In genomic region chr2:225052703-225053102, GRCh38 we compare ENCODE assay signal across 10 cellular contexts. TPM values are rescaled to one million over a fixed set of nuclear protein-coding genes. Genes with fewer than 3 reads are reported as not detected.
DNase-seq lines count a peak whose midpoint lies in the region; ATAC-seq, FAIRE-seq and TF ChIP-seq lines count a peak whose summit lies in the region.
"Had no signal": no experiment of that assay in that cellular context is flagged by ENCODE, and none has a peak within 500 bp of the region (broad histone marks: within the 10 kb centered on the region; RNA-seq: fewer than 3 reads in every experiment).

No MANE protein-coding gene starts in this region.

- in situ Hi-C loops in GM13977 (cut with MboI; ENCODE audit: low pct_unique_long_range_greater_than_20kb, low sequenced_read_pairs, unreplicated experiment) = no loop called here

- no peak overlapping the region for H3K27ac ChIP-seq in body of pancreas

- TF ChIP-seq CTCF in GM13977 (IDR thresholded peaks at IDR 0.05; ENCODE audit: extremely low read depth, insufficient read depth, missing control alignments) = no peak
- no peak for TF ChIP-seq CTCF in body of pancreas (IDR thresholded peaks at IDR 0.05)
- no peak for TF ChIP-seq CTCF in lower leg skin (IDR thresholded peaks at IDR 0.05)

- peak; percentile 55 for FAIRE-seq in GM18507 (lab: Jason Lieb, UNC)
- FAIRE-seq: bronchial epithelial cell had no signal

- intact Hi-C loops in body of pancreas (cut with DNase I) = no loop called here
- intact Hi-C loops in lower leg skin (cut with DNase I; ENCODE audit: low total_unique reads) = no loop called here

- no peaks in the 10 kb centered on the region for H3K27me3 Mint-ChIP-seq in activated naive CD8-positive, alpha-beta T cell treated with anti-CD3 and anti-CD28 coated beads, Interleukin-2, amount 50 U/mL, for 24 hours

- H3K9me3 Mint-ChIP-seq in activated naive CD8-positive, alpha-beta T cell treated with anti-CD3 and anti-CD28 coated beads, Interleukin-2, amount 50 U/mL, for 24 hours = no peaks in the 10 kb centered on the region
- H3K9me3 Mint-ChIP-seq: stimulated activated memory B cell treated with anti-CD40 and anti-IgM and Interleukin-4, amounts not matched to agents 10 μg/mL and 1 μg/mL and 100 μg/mL, for 72 hours had no signal

- H3K4me3 ChIP-seq in body of pancreas (no peak overlapping the region), lower leg skin (ENCODE audit: low read depth, poor library complexity, severe bottlenecking) (no peak overlapping the region)

- H3K36me3 ChIP-seq in body of pancreas (replicated peaks in 1 of 2; ENCODE audit: insufficient read depth in 1 of 2, low read depth in 2 of 2) = no peaks in the 10 kb centered on the region

- H3K4me1 ChIP-seq in body of pancreas = no peaks in the 10 kb centered on the region

- no peaks in the 10 kb centered on the region for H3K9me3 ChIP-seq in body of pancreas

- no peak overlapping the region for H3K4me3 Mint-ChIP-seq in activated naive CD8-positive, alpha-beta T cell treated with anti-CD3 and anti-CD28 coated beads, Interleukin-2, amount 50 U/mL, for 24 hours
- H3K4me3 Mint-ChIP-seq: stimulated activated memory B cell treated with anti-CD40 and anti-IgM and Interleukin-4, amounts not matched to agents 10 μg/mL and 1 μg/mL and 100 μg/mL, for 72 hours had no signal

- peaks cover 49% of the 10 kb centered on the region for H3K4me1 Mint-ChIP-seq in activated naive CD8-positive, alpha-beta T cell treated with anti-CD3 and anti-CD28 coated beads, Interleukin-2, amount 50 U/mL, for 24 hours

- H3K27ac Mint-ChIP-seq in activated naive CD8-positive, alpha-beta T cell treated with anti-CD3 and anti-CD28 coated beads, Interleukin-2, amount 50 U/mL, for 24 hours = no peak overlapping the region
- H3K27ac Mint-ChIP-seq: stimulated activated memory B cell treated with anti-CD40 and anti-IgM and Interleukin-4, amounts not matched to agents 10 μg/mL and 1 μg/mL and 100 μg/mL, for 72 hours had no signal

- no peaks in the 10 kb centered on the region for H3K36me3 Mint-ChIP-seq in activated naive CD8-positive, alpha-beta T cell treated with anti-CD3 and anti-CD28 coated beads, Interleukin-2, amount 50 U/mL, for 24 hours (ENCODE audit: low read depth)
- H3K36me3 Mint-ChIP-seq: stimulated activated memory B cell treated with anti-CD40 and anti-IgM and Interleukin-4, amounts not matched to agents 10 μg/mL and 1 μg/mL and 100 μg/mL, for 72 hours had no signal

- ATAC-seq in GM21367 (IDR thresholded peaks at IDR 0.05; ENCODE audit: unreplicated experiment) = peak; percentile 89
- ATAC-seq in HG03442 (IDR thresholded peaks at IDR 0.05; ENCODE audit: unreplicated experiment) = peak; percentile 84
- ATAC-seq in activated naive CD8-positive, alpha-beta T cell treated with anti-CD3 and anti-CD28 coated beads, Interleukin-2, amount 50 U/mL, for 24 hours = peak; percentile 40
- no peak for ATAC-seq in body of pancreas
- ATAC-seq: stimulated activated memory B cell treated with anti-CD40 and anti-IgM and Interleukin-4, amounts not matched to agents 10 μg/mL and 1 μg/mL and 100 μg/mL, for 72 hours had no signal

- no peaks in the 10 kb centered on the region for H3K27me3 ChIP-seq in body of pancreas

- DNase-seq in GM18507 (ENCODE audit: extremely low spot score, insufficient read length, low read depth) = no peak
- DNase-seq in activated naive CD8-positive, alpha-beta T cell treated with anti-CD3 and anti-CD28 coated beads, Interleukin-2, amount 50 U/mL, for 24 hours = no peak
- no peak for DNase-seq in GM13977 (ENCODE audit: low spot score)
- no peak for DNase-seq in body of pancreas
- DNase-seq in lower leg skin (ENCODE audit: low spot score in 2 of 2) = no peak
- no peak for DNase-seq in stimulated activated CD4-positive, alpha-beta T cell treated with anti-CD3 and anti-CD28 coated beads, Interleukin-2, amount 100 ng/mL, for 24 hours

- TF ChIP-seq POLR2A in body of pancreas (IDR thresholded peaks at IDR 0.05) = no peak
- no peak for TF ChIP-seq POLR2A in lower leg skin (IDR thresholded peaks at IDR 0.05)

RNA-seq across cellular contexts. Expression of gene DOCK10, which starts 10.4 kb away (rescaled TPM):
- total RNA-seq in body of pancreas (1 to 10 TPM; 2.0 to 3.4 TPM), lower leg skin (10 to 100 TPM in 3 of 4 donors, 1 to 10 TPM in 1; 6.2 to 16.5 (median 14.0) TPM)
